36 cellular contexts compared by ENCODE assay signal in genomic region chr10:81806842-81807241, GRCh38.
"Had no signal": no experiment of that assay in that cellular context is flagged by ENCODE, and none has a peak within 500 bp of the region (broad histone marks: within the 10 kb centered on the region; RNA-seq: fewer than 3 reads in every experiment).

No MANE protein-coding gene starts in this region.

- DNase-seq: Karpas-422, Kasumi-1, MG63, MM.1S, MV-4-11, NCI-H1048, NCI-H1092, NCI-H1092 treated with DMSO at 0.1 percent for 48 hours, NCI-H1105, NCI-H1105 treated with DMSO at 0.1 percent for 48 hours, NCI-H1417, NCI-H1417 treated with DMSO at 0.1 percent for 48 hours, NCI-H1436, NCI-H1436 treated with DMSO at 0.1 percent for 48 hours, NCI-H146, NCI-H1694, NCI-H1694 treated with DMSO at 0.1 percent for 48 hours, NCI-H187, NCI-H187 treated with DMSO at 0.1 percent for 48 hours, NCI-H1930, NCI-H2029, NCI-H2029 treated with DMSO at 0.1 percent for 48 hours, NCI-H2081, NCI-H2081 treated with DMSO at 0.1 percent for 48 hours, NCI-H2107, NCI-H2171, NCI-H2171 treated with DMSO at 0.1 percent for 48 hours, NCI-H2227 treated with DMSO at 0.1 percent for 48 hours, NCI-H226, NCI-H345, NCI-H446, NCI-H446 treated with DMSO at 0.1 percent for 48 hours, NCI-H510A, NCI-H510A treated with DMSO at 0.1 percent for 48 hours, NCI-H524, NCI-H524 treated with DMSO at 0.1 percent for 48 hours had no signal

- H3K4me3 ChIP-seq: MG63 had no signal

- H3K36me3 ChIP-seq: MG63 had no signal

- H3K27me3 ChIP-seq: MG63 had no signal
